In genomic region chr1:8476021-8476420, GRCh38 we compare ENCODE assay signal across 19 cellular contexts.
A peak's percentile ranks its signal among the peaks of the same experiment; 100 is the strongest.
DNase-seq lines count a peak whose midpoint lies in the region; ATAC-seq, FAIRE-seq and TF ChIP-seq lines count a peak whose summit lies in the region.
"Had no signal": no experiment of that assay in that cellular context is flagged by ENCODE, and none has a peak within 500 bp of the region (broad histone marks: within the 10 kb centered on the region; RNA-seq: fewer than 3 reads in every experiment).

No MANE protein-coding gene starts in this region.

- TF ChIP-seq CTCF in activated CD8-positive, alpha-beta T cell treated with anti-CD3 and anti-CD28 coated beads for 36 hours (IDR thresholded peaks at IDR 0.05) = no peak
- no peak for TF ChIP-seq CTCF in OCI-LY7 (conservative IDR thresholded peaks at IDR 0.05; ENCODE audit: low read length)
- TF ChIP-seq CTCF in lower lobe of right lung (IDR thresholded peaks at IDR 0.05) = no peak
- no peak for TF ChIP-seq CTCF in type B pancreatic cell (conservative IDR thresholded peaks at IDR 0.05)

- H3K4me2 ChIP-seq in OCI-LY7 (ENCODE audit: low read length) = peak overlapping the region; percentile 47
- H3K4me2 ChIP-seq: A549 had no signal

- H3K36me3 ChIP-seq in OCI-LY7 (ENCODE audit: insufficient read depth, low read length) (peaks cover 4% of the 10 kb centered on the region; the same call in 1 of the 2 replicates), lower lobe of right lung (no peaks in the 10 kb centered on the region)
- H3K36me3 ChIP-seq: gastrocnemius medialis had no signal

- DNase-seq in activated CD8-positive, alpha-beta T cell treated with anti-CD3 and anti-CD28 coated beads for 36 hours = no peak
- DNase-seq in activated CD8-positive, alpha-beta T cell treated with anti-CD3 and anti-CD28 coated beads, Interleukin-2, amount 10 ng/mL, durations not matched to agents 7 days and 5 days = no peak
- DNase-seq in OCI-LY7 (ENCODE audit: low spot score) (no peak), lower lobe of right lung (no peak), type B pancreatic cell (ENCODE audit: extremely low spot score, unreplicated experiment) (no peak), frontal cortex (ENCODE audit: low spot score in 2 of 2) (no peak)
- no peak for DNase-seq in natural killer cell treated with Interleukin-12 subunit alpha and Interleukin-12 subunit beta and Interleukin-15 and Interleukin-18, amount 100 ng/mL, for 72 hours (ENCODE audit: low spot score)
- DNase-seq in stimulated activated CD4-positive, alpha-beta T cell treated with anti-CD3 and anti-CD28 coated beads, Interleukin-1b, Interleukin-23, amount 100 ng/mL, for 48 hours = no peak
- DNase-seq: activated CD4-positive, alpha-beta T cell treated with anti-CD3 and anti-CD28 coated beads, Interleukin-2, amount 10 ng/mL, durations not matched to agents 7 days and 5 days; activated effector memory CD4-positive, alpha-beta T cell treated with anti-CD3 and anti-CD28 coated beads, Interleukin-2, amount 50 U/mL, for 16 hours; Caco-2; endodermal cell; gastrocnemius medialis; HFFc6; NCI-H1048; NCI-H226 had no signal

- peak overlapping the region; percentile 12 for H3K27ac Mint-ChIP-seq in activated CD8-positive, alpha-beta T cell treated with anti-CD3 and anti-CD28 coated beads for 36 hours
- no peak overlapping the region for H3K27ac Mint-ChIP-seq in activated CD8-positive, alpha-beta T cell treated with anti-CD3 and anti-CD28 coated beads, Interleukin-2, amount 10 ng/mL, durations not matched to agents 7 days and 5 days
- peak overlapping the region; percentile 37 for H3K27ac Mint-ChIP-seq in type B pancreatic cell
- H3K27ac Mint-ChIP-seq in natural killer cell treated with Interleukin-12 subunit alpha and Interleukin-12 subunit beta and Interleukin-15 and Interleukin-18, amount 100 ng/mL, for 72 hours = peak overlapping the region in 1 of 2 donors; percentile 29
- H3K27ac Mint-ChIP-seq: activated CD4-positive, alpha-beta T cell treated with anti-CD3 and anti-CD28 coated beads, Interleukin-2, amount 10 ng/mL, durations not matched to agents 7 days and 5 days; endodermal cell; HFFc6; T-helper 1 cell treated with Interleukin-12 subunit alpha and Interleukin-12 subunit beta and Interleukin-4 antibody, amounts not matched to agents 30 μg/mL and 1 μg/mL, for 36 hours had no signal

- no peak for ATAC-seq in activated CD8-positive, alpha-beta T cell treated with anti-CD3 and anti-CD28 coated beads for 36 hours
- ATAC-seq in activated CD8-positive, alpha-beta T cell treated with anti-CD3 and anti-CD28 coated beads, Interleukin-2, amount 10 ng/mL, durations not matched to agents 7 days and 5 days = no peak
- peak; percentile 61 for ATAC-seq in lower lobe of right lung
- ATAC-seq in natural killer cell treated with Interleukin-12 subunit alpha and Interleukin-12 subunit beta and Interleukin-15 and Interleukin-18, amount 100 ng/mL, for 72 hours = no peak
- ATAC-seq: A549 had no signal

- H3K36me3 Mint-ChIP-seq in activated CD8-positive, alpha-beta T cell treated with anti-CD3 and anti-CD28 coated beads for 36 hours (ENCODE audit: low read depth) = peaks cover 2% of the 10 kb centered on the region
- peaks cover 1% of the 10 kb centered on the region for H3K36me3 Mint-ChIP-seq in activated CD8-positive, alpha-beta T cell treated with anti-CD3 and anti-CD28 coated beads, Interleukin-2, amount 10 ng/mL, durations not matched to agents 7 days and 5 days (ENCODE audit: low read depth)
- H3K36me3 Mint-ChIP-seq in type B pancreatic cell = peaks cover 10% of the 10 kb centered on the region
- H3K36me3 Mint-ChIP-seq in natural killer cell treated with Interleukin-12 subunit alpha and Interleukin-12 subunit beta and Interleukin-15 and Interleukin-18, amount 100 ng/mL, for 72 hours = no peaks in the 10 kb centered on the region

- no peaks in the 10 kb centered on the region for H4K20me1 ChIP-seq in OCI-LY7 (ENCODE audit: insufficient read depth, low read length)

- H2AFZ ChIP-seq in OCI-LY7 (ENCODE audit: low read length) = no peak overlapping the region

- peak overlapping the region; percentile 64 for H3K27ac ChIP-seq in OCI-LY7 (ENCODE audit: low read depth, low read length, poor library complexity, severe bottlenecking)
- H3K27ac ChIP-seq in lower lobe of right lung = no peak overlapping the region
- H3K27ac ChIP-seq: A549 had no signal

- no peaks in the 10 kb centered on the region for H3K27me3 Mint-ChIP-seq in activated CD8-positive, alpha-beta T cell treated with anti-CD3 and anti-CD28 coated beads for 36 hours
- H3K27me3 Mint-ChIP-seq in activated CD8-positive, alpha-beta T cell treated with anti-CD3 and anti-CD28 coated beads, Interleukin-2, amount 10 ng/mL, durations not matched to agents 7 days and 5 days (ENCODE audit: low read depth) = no peaks in the 10 kb centered on the region
- no peaks in the 10 kb centered on the region for H3K27me3 Mint-ChIP-seq in type B pancreatic cell
- peaks cover 0 to 20% of the 10 kb centered on the region in 2 donors for H3K27me3 Mint-ChIP-seq in natural killer cell treated with Interleukin-12 subunit alpha and Interleukin-12 subunit beta and Interleukin-15 and Interleukin-18, amount 100 ng/mL, for 72 hours
- H3K27me3 Mint-ChIP-seq: activated CD4-positive, alpha-beta T cell treated with anti-CD3 and anti-CD28 coated beads, Interleukin-2, amount 10 ng/mL, durations not matched to agents 7 days and 5 days had no signal

- FAIRE-seq in frontal cortex (lab: Jason Lieb, UNC) = no peak
- FAIRE-seq: A549, islet of Langerhans had no signal

- no TSS peak for BruUV-seq in OCI-LY7 (replicated peaks; lab: Mats Ljungman, UMichigan)

- intact Hi-C loops in activated CD8-positive, alpha-beta T cell treated with anti-CD3 and anti-CD28 coated beads for 36 hours (cut with micrococcal nuclease) = loop anchor here (10.0 kb wide), 1 partner anchor 51 kb away; no protein-coding TSS in a partner anchor
- intact Hi-C loops in OCI-LY7 (cut with micrococcal nuclease; ENCODE audit: unreplicated experiment) = no loop called here
- intact Hi-C loops in lower lobe of right lung (cut with DNase I) = no loop called here

- H3K9me3 Mint-ChIP-seq in activated CD8-positive, alpha-beta T cell treated with anti-CD3 and anti-CD28 coated beads for 36 hours = no peaks in the 10 kb centered on the region
- H3K9me3 Mint-ChIP-seq in activated CD8-positive, alpha-beta T cell treated with anti-CD3 and anti-CD28 coated beads, Interleukin-2, amount 10 ng/mL, durations not matched to agents 7 days and 5 days (ENCODE audit: insufficient read depth) = no peaks in the 10 kb centered on the region
- H3K9me3 Mint-ChIP-seq in type B pancreatic cell = no peaks in the 10 kb centered on the region
- no peaks in the 10 kb centered on the region for H3K9me3 Mint-ChIP-seq in natural killer cell treated with Interleukin-12 subunit alpha and Interleukin-12 subunit beta and Interleukin-15 and Interleukin-18, amount 100 ng/mL, for 72 hours
- H3K9me3 Mint-ChIP-seq: activated CD4-positive, alpha-beta T cell treated with anti-CD3 and anti-CD28 coated beads, Interleukin-2, amount 10 ng/mL, durations not matched to agents 7 days and 5 days; endodermal cell; HFFc6; T-helper 1 cell treated with Interleukin-12 subunit alpha and Interleukin-12 subunit beta and Interleukin-4 antibody, amounts not matched to agents 30 μg/mL and 1 μg/mL, for 36 hours had no signal

- H3K9me2 ChIP-seq in OCI-LY7 (ENCODE audit: insufficient read depth, low read length) = no peaks in the 10 kb centered on the region

- peaks cover 59% of the 10 kb centered on the region for H3K4me1 Mint-ChIP-seq in activated CD8-positive, alpha-beta T cell treated with anti-CD3 and anti-CD28 coated beads for 36 hours (ENCODE audit: low read depth)
- peaks cover 54% of the 10 kb centered on the region for H3K4me1 Mint-ChIP-seq in activated CD8-positive, alpha-beta T cell treated with anti-CD3 and anti-CD28 coated beads, Interleukin-2, amount 10 ng/mL, durations not matched to agents 7 days and 5 days (ENCODE audit: low read depth)
- H3K4me1 Mint-ChIP-seq in type B pancreatic cell (ENCODE audit: unreplicated experiment) = peaks cover 50% of the 10 kb centered on the region
- peaks cover 24 to 32% of the 10 kb centered on the region in 2 donors for H3K4me1 Mint-ChIP-seq in natural killer cell treated with Interleukin-12 subunit alpha and Interleukin-12 subunit beta and Interleukin-15 and Interleukin-18, amount 100 ng/mL, for 72 hours (ENCODE audit: low read depth in 2 of 2)

- H3K4me3 Mint-ChIP-seq in activated CD8-positive, alpha-beta T cell treated with anti-CD3 and anti-CD28 coated beads for 36 hours = no peak overlapping the region
- no peak overlapping the region for H3K4me3 Mint-ChIP-seq in activated CD8-positive, alpha-beta T cell treated with anti-CD3 and anti-CD28 coated beads, Interleukin-2, amount 10 ng/mL, durations not matched to agents 7 days and 5 days
- no peak overlapping the region for H3K4me3 Mint-ChIP-seq in type B pancreatic cell
- no peak overlapping the region for H3K4me3 Mint-ChIP-seq in natural killer cell treated with Interleukin-12 subunit alpha and Interleukin-12 subunit beta and Interleukin-15 and Interleukin-18, amount 100 ng/mL, for 72 hours
- H3K4me3 Mint-ChIP-seq: activated CD4-positive, alpha-beta T cell treated with anti-CD3 and anti-CD28 coated beads, Interleukin-2, amount 10 ng/mL, durations not matched to agents 7 days and 5 days; endodermal cell; HFFc6; T-helper 1 cell treated with Interleukin-12 subunit alpha and Interleukin-12 subunit beta and Interleukin-4 antibody, amounts not matched to agents 30 μg/mL and 1 μg/mL, for 36 hours had no signal

- POLR2A ChIA-PET in activated CD8-positive, alpha-beta T cell treated with anti-CD3 and anti-CD28 coated beads for 36 hours (lab: Charles Lee) = no interaction called here
- POLR2A ChIA-PET in activated CD8-positive, alpha-beta T cell treated with anti-CD3 and anti-CD28 coated beads, Interleukin-2, amount 10 ng/mL, durations not matched to agents 7 days and 5 days (lab: Charles Lee) = no interaction called here
- POLR2A ChIA-PET in OCI-LY7 (lab: Charles Lee) = no interaction called here

- no peaks in the 10 kb centered on the region for H3K9me3 ChIP-seq in OCI-LY7 (ENCODE audit: low read length)
- H3K9me3 ChIP-seq in lower lobe of right lung = no peaks in the 10 kb centered on the region
- H3K9me3 ChIP-seq: A549, Caco-2, gastrocnemius medialis had no signal

- H3K4me1 ChIP-seq in OCI-LY7 (ENCODE audit: insufficient read depth, low read length, poor library complexity, severe bottlenecking) = peaks cover 85% of the 10 kb centered on the region
- peaks cover 25% of the 10 kb centered on the region for H3K4me1 ChIP-seq in lower lobe of right lung

- peaks cover 78% of the 10 kb centered on the region; the same call in 1 of the 2 replicates for H3K79me2 ChIP-seq in OCI-LY7 (ENCODE audit: insufficient read depth, low read depth, low read length)

- no peaks in the 10 kb centered on the region for H3K27me3 ChIP-seq in lower lobe of right lung (ENCODE audit: low read depth)
- H3K27me3 ChIP-seq: gastrocnemius medialis had no signal

- H3K4me3 ChIP-seq in OCI-LY7 (ENCODE audit: low read depth, low read length, poor library complexity, severe bottlenecking) (no peak overlapping the region), lower lobe of right lung (no peak overlapping the region)
- H3K4me3 ChIP-seq: A549, gastrocnemius medialis had no signal

- CTCF ChIA-PET in activated CD8-positive, alpha-beta T cell treated with anti-CD3 and anti-CD28 coated beads for 36 hours (lab: Charles Lee) = no interaction called here
- CTCF ChIA-PET in activated CD8-positive, alpha-beta T cell treated with anti-CD3 and anti-CD28 coated beads, Interleukin-2, amount 10 ng/mL, durations not matched to agents 7 days and 5 days (lab: Charles Lee) = no interaction called here
- CTCF ChIA-PET in OCI-LY7 (lab: Charles Lee; ENCODE audit: unreplicated experiment) = no interaction called here

Comparison
In these comparisons a context has a peak if more than half of its experiments do, and no peak if none do; other contexts are left out.
1. ATAC-seq: peak in lower lobe of right lung (2 of 2); none in activated CD8-positive, alpha-beta T cell treated with anti-CD3 and anti-CD28 coated beads for 36 hours (single experiment), activated CD8-positive, alpha-beta T cell treated with anti-CD3 and anti-CD28 coated beads, Interleukin-2, amount 10 ng/mL, durations not matched to agents 7 days and 5 days (single experiment) and natural killer cell treated with Interleukin-12 subunit alpha and Interleukin-12 subunit beta and Interleukin-15 and Interleukin-18, amount 100 ng/mL, for 72 hours (0 of 2).